ENCODE assay signal across 16 cellular contexts in genomic region chr9:6805532-6805931, GRCh38. TPM values are rescaled to one million over a fixed set of nuclear protein-coding genes. Genes with fewer than 3 reads are reported as not detected.
DNase-seq lines count a peak whose midpoint lies in the region; FAIRE-seq and TF ChIP-seq lines count a peak whose summit lies in the region.
"Had no signal": no experiment of that assay in that cellular context is flagged by ENCODE, and none has a peak within 500 bp of the region (broad histone marks: within the 10 kb centered on the region; RNA-seq: fewer than 3 reads in every experiment).

No MANE protein-coding gene starts in this region.

- H3K4me3 Mint-ChIP-seq in glutamatergic neuron (ENCODE audit: unreplicated experiment) = peak overlapping the region; percentile 32
- H3K4me3 Mint-ChIP-seq: activated naive CD4-positive, alpha-beta T cell treated with anti-CD3 and anti-CD28 coated beads, Interleukin-2, amount 50 U/mL, for 24 hours had no signal

- TF ChIP-seq CTCF in astrocyte of the spinal cord (IDR thresholded peaks at IDR 0.05; ENCODE audit: low read depth, low read length) (no peak), glutamatergic neuron (IDR thresholded peaks at IDR 0.05; ENCODE audit: partially characterized antibody, unreplicated experiment) (no peak)

- FAIRE-seq in HTR-8/SVneo (lab: Jason Lieb, UNC) = no peak
- FAIRE-seq: endometrium had no signal

- H3K4me3 ChIP-seq in astrocyte of the spinal cord (ENCODE audit: low read depth, low read length) (no peak overlapping the region), skeletal muscle cell (ENCODE audit: low read depth, low read length) (no peak overlapping the region)
- H3K4me3 ChIP-seq: SK-N-MC, upper lobe of left lung had no signal

- no peaks in the 10 kb centered on the region for H3K36me3 Mint-ChIP-seq in glutamatergic neuron (ENCODE audit: unreplicated experiment)

- peaks cover 5% of the 10 kb centered on the region for H3K27me3 Mint-ChIP-seq in glutamatergic neuron (ENCODE audit: unreplicated experiment)
- H3K27me3 Mint-ChIP-seq: activated naive CD4-positive, alpha-beta T cell treated with anti-CD3 and anti-CD28 coated beads, Interleukin-2, amount 50 U/mL, for 24 hours had no signal

- peaks cover 6% of the 10 kb centered on the region for H3K4me1 Mint-ChIP-seq in glutamatergic neuron (ENCODE audit: low read depth, unreplicated experiment)
- H3K4me1 Mint-ChIP-seq: activated naive CD4-positive, alpha-beta T cell treated with anti-CD3 and anti-CD28 coated beads, Interleukin-2, amount 50 U/mL, for 24 hours had no signal

- in situ Hi-C loops in astrocyte of the spinal cord (cut with HindIII; ENCODE audit: low sequenced_read_pairs) = no loop called here

- H3K9me3 Mint-ChIP-seq in glutamatergic neuron (ENCODE audit: unreplicated experiment) = peaks cover 9% of the 10 kb centered on the region
- H3K9me3 Mint-ChIP-seq: activated naive CD4-positive, alpha-beta T cell treated with anti-CD3 and anti-CD28 coated beads, Interleukin-2, amount 50 U/mL, for 24 hours had no signal

- DNase-seq in NCI-H524 (lab: John Stamatoyannopoulos, UW) (peak; percentile 42 to 58), NCI-H524 treated with DMSO at 0.1 percent for 48 hours (lab: John Stamatoyannopoulos, UW) (no peak), astrocyte of the spinal cord (ENCODE audit: low read depth, low spot score) (peak; percentile 53), glutamatergic neuron (peak; percentile 30), skeletal muscle cell (ENCODE audit: low read depth) (peak; percentile 5), DMS114 treated with DMSO at 0.1 percent for 48 hours (lab: John Stamatoyannopoulos, UW; ENCODE audit: unreplicated experiment) (no peak), HTR-8/SVneo (ENCODE audit: insufficient read length, low spot score) (no peak)
- no peak for DNase-seq in activated CD4-positive, alpha-beta T cell treated with anti-CD3 and anti-CD28 coated beads for 1 hour
- DNase-seq: 8988T; activated CD4-positive, alpha-beta T cell treated with anti-CD3 and anti-CD28 coated beads, Interleukin-2, amount 50 U/mL, for 4 hours; KG1; NCI-H345; upper lobe of left lung had no signal

- H3K27ac Mint-ChIP-seq in glutamatergic neuron (ENCODE audit: unreplicated experiment) = peak overlapping the region; percentile 81
- H3K27ac Mint-ChIP-seq: activated naive CD4-positive, alpha-beta T cell treated with anti-CD3 and anti-CD28 coated beads, Interleukin-2, amount 50 U/mL, for 24 hours had no signal

RNA-seq across cellular contexts. Expression of gene KDM4C, which starts 47.8 kb away (rescaled TPM):
- total RNA-seq in glutamatergic neuron (ENCODE audit: unreplicated experiment) = 63.5 TPM

Comparison
In these comparisons a context has a peak if more than half of its experiments do, and no peak if none do; other contexts are left out.
1. DNase-seq: peak in NCI-H524 (2 of 2), astrocyte of the spinal cord (single experiment), glutamatergic neuron (single experiment) and skeletal muscle cell (single experiment); none in NCI-H524 treated with DMSO at 0.1 percent for 48 hours (single experiment), DMS114 treated with DMSO at 0.1 percent for 48 hours (single experiment), HTR-8/SVneo (single experiment) and activated CD4-positive, alpha-beta T cell treated with anti-CD3 and anti-CD28 coated beads for 1 hour (single experiment).